Comparison of ENCODE assay signal across 14 cellular contexts in the genomic region with DNA sequence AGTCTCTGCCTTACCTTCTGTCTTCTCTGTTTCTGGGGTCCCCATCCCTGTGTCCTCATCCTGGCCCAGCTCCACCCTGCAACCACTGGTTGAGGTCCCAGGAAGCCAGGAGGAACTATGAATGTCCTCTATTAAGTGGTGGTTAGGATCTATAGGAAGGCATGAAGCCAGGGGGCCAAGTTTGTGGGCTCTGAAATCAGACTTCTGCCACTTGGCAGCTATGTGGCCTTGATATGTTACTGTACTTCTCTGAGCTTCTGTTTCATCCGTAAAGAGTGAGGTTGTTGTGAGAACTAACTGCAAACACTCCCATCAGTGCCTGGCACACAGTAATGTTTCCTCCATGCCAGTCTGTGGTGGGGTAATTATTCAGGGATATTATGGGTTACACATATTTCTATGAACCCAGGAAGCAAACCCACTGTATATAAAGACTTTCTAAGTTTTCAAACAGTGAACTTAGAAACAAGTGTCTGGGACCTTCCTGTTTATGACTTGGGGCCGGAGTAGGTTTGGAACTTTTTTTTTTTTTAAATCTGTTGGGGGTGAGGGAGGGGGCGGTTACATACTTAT. TPM values are rescaled to one million over a fixed set of nuclear protein-coding genes. Genes with fewer than 3 reads are reported as not detected.
DNase-seq lines count a peak whose midpoint lies in the region; ATAC-seq, FAIRE-seq and TF ChIP-seq lines count a peak whose summit lies in the region.
"Had no signal": no experiment of that assay in that cellular context is flagged by ENCODE, and none has a peak within 500 bp of the region (broad histone marks: within the 10 kb centered on the region; RNA-seq: fewer than 3 reads in every experiment).

No MANE protein-coding gene starts in this region.

- H3K36me3 ChIP-seq in CD8-positive, alpha-beta T cell (ENCODE audit: insufficient read depth, low read length) = no peaks in the 10 kb centered on the region
- H3K36me3 ChIP-seq: BLaER1, right lobe of liver had no signal

- no peak overlapping the region for H3K18ac ChIP-seq in H9 (ENCODE audit: insufficient read length, low read depth, low read length)

- no peak overlapping the region for H4K8ac ChIP-seq in H9 (replicated peaks; ENCODE audit: insufficient read length, low read depth, low read length)

- H2BK120ac ChIP-seq in H9 (ENCODE audit: low read depth, low read length, poor library complexity, severe bottlenecking) = no peak overlapping the region

- no peak overlapping the region for H3K14ac ChIP-seq in H9 (ENCODE audit: insufficient read depth, low read length)

- H2BK12ac ChIP-seq in H9 (ENCODE audit: insufficient read length, low read depth, low read length) = no peak overlapping the region

- no peak overlapping the region for H4K5ac ChIP-seq in H9 (ENCODE audit: insufficient read length, low read depth, low read length)

- no peak overlapping the region for H2BK5ac ChIP-seq in H9 (ENCODE audit: insufficient read length, low read length)

- no peak for TF ChIP-seq CTCF in CD8-positive, alpha-beta T cell (IDR thresholded peaks at IDR 0.05)
- TF ChIP-seq CTCF in H9 (conservative IDR thresholded peaks at IDR 0.05) (no peak), mesothelial cell of epicardium (IDR thresholded peaks at IDR 0.05; ENCODE audit: unreplicated experiment) (no peak)

- H4K20me1 ChIP-seq in H9 (ENCODE audit: control insufficient read depth, insufficient read depth, insufficient read length) = no peaks in the 10 kb centered on the region
- H4K20me1 ChIP-seq: BLaER1 had no signal

- H3K79me2 ChIP-seq in H9 (ENCODE audit: insufficient read depth, low read length) = no peaks in the 10 kb centered on the region

- H3K9me3 ChIP-seq in CD8-positive, alpha-beta T cell (ENCODE audit: low read length) = no peaks in the 10 kb centered on the region
- no peaks in the 10 kb centered on the region for H3K9me3 ChIP-seq in H9 (ENCODE audit: control insufficient read depth, low read depth, low read length)
- H3K9me3 ChIP-seq: BLaER1, right lobe of liver had no signal

- H3K27me3 ChIP-seq in CD8-positive, alpha-beta T cell (ENCODE audit: insufficient read depth, low read length) = no peaks in the 10 kb centered on the region
- H3K27me3 ChIP-seq in H9 (ENCODE audit: insufficient read depth, low read length) = no peaks in the 10 kb centered on the region
- H3K27me3 ChIP-seq: BLaER1, right lobe of liver had no signal

- H3K79me1 ChIP-seq in H9 (ENCODE audit: insufficient read depth, low read depth, low read length, poor library complexity, severe bottlenecking) = no peaks in the 10 kb centered on the region

- H3K23me2 ChIP-seq in H9 (ENCODE audit: insufficient read length, low read depth, low read length, poor library complexity, severe bottlenecking) = no peaks in the 10 kb centered on the region

- no peaks in the 10 kb centered on the region for H3K27me3 Mint-ChIP-seq in CD8-positive, alpha-beta T cell (ENCODE audit: low read depth)
- H3K27me3 Mint-ChIP-seq in H9 (ENCODE audit: low read depth) (no peaks in the 10 kb centered on the region; the same call in 1 of the 2 replicates), mesothelial cell of epicardium (ENCODE audit: low read depth) (no peaks in the 10 kb centered on the region)
- no peaks in the 10 kb centered on the region for H3K27me3 Mint-ChIP-seq in activated T-cell treated with anti-CD3 and anti-CD28 coated beads, Interleukin-2, amount 50 U/mL, for 72 hours (ENCODE audit: low read depth)

- no peaks in the 10 kb centered on the region for H3K9me3 Mint-ChIP-seq in CD8-positive, alpha-beta T cell
- peaks cover 0 to 5% of the 10 kb centered on the region in 2 experiments; a peak in 3 of 5 replicates for H3K9me3 Mint-ChIP-seq in H9
- peaks cover 0 to 2% of the 10 kb centered on the region in 2 donors for H3K9me3 Mint-ChIP-seq in activated T-cell treated with anti-CD3 and anti-CD28 coated beads, Interleukin-2, amount 50 U/mL, for 72 hours
- H3K9me3 Mint-ChIP-seq in mesothelial cell of epicardium = no peaks in the 10 kb centered on the region

- no peak overlapping the region for H3K56ac ChIP-seq in H9 (ENCODE audit: insufficient read length, low read depth, low read length)

- no peak overlapping the region for H2BK20ac ChIP-seq in H9 (ENCODE audit: low read depth, low read length, poor library complexity, severe bottlenecking)

- H3K23ac ChIP-seq in H9 (ENCODE audit: insufficient read length, low read depth, low read length) = no peak overlapping the region

- no peak overlapping the region for H2AK5ac ChIP-seq in H9 (ENCODE audit: insufficient read length, low read length)

- WGBS in H9 (ENCODE audit: extremely low coverage, insufficient read length, low lambda C conversion rate) = no CpG with 5 or more reads among the region's 3 CpGs

- no peak overlapping the region for H3K4ac ChIP-seq in H9 (ENCODE audit: low read depth, low read length)

- CTCF ChIA-PET in CD8-positive, alpha-beta T cell (lab: Charles Lee) = interaction anchor here (0.7 to 2.6 kb wide), 4 partner anchors 51 to 116 kb away, joined by 3 to 9 read pairs (median 4); no protein-coding TSS in a partner anchor

- FAIRE-seq in frontal cortex (lab: Jason Lieb, UNC) = no peak
- FAIRE-seq: bronchial epithelial cell, endothelial cell of umbilical vein, RCC 7860 had no signal

- H3K4me1 Mint-ChIP-seq in CD8-positive, alpha-beta T cell (ENCODE audit: low read depth) = peaks cover 65% of the 10 kb centered on the region
- peaks cover 16 to 40% of the 10 kb centered on the region in 2 experiments for H3K4me1 Mint-ChIP-seq in H9
- peaks cover 76% of the 10 kb centered on the region for H3K4me1 Mint-ChIP-seq in activated T-cell treated with anti-CD3 and anti-CD28 coated beads, Interleukin-2, amount 50 U/mL, for 72 hours (ENCODE audit: low read depth)
- H3K4me1 Mint-ChIP-seq in mesothelial cell of epicardium = peaks cover 30% of the 10 kb centered on the region

- no peak overlapping the region for H2AFZ ChIP-seq in H9 (ENCODE audit: low read length)

- H3K4me3 ChIP-seq in CD8-positive, alpha-beta T cell (ENCODE audit: low read depth, low read length) = no peak overlapping the region
- H3K4me3 ChIP-seq: BLaER1, right lobe of liver had no signal

- no peak overlapping the region for H3K9ac ChIP-seq in H9 (ENCODE audit: extremely low read depth, insufficient read length, low read length)
- H3K9ac ChIP-seq: BLaER1 had no signal

- peak overlapping the region; percentile 45 for H3K4me3 Mint-ChIP-seq in CD8-positive, alpha-beta T cell
- H3K4me3 Mint-ChIP-seq in H9 (no peak overlapping the region), mesothelial cell of epicardium (no peak overlapping the region)
- H3K4me3 Mint-ChIP-seq in activated T-cell treated with anti-CD3 and anti-CD28 coated beads, Interleukin-2, amount 50 U/mL, for 72 hours = peak overlapping the region; percentile 67 to 95

- H3K36me3 Mint-ChIP-seq in CD8-positive, alpha-beta T cell = peaks cover 2% of the 10 kb centered on the region
- H3K36me3 Mint-ChIP-seq in H9 (ENCODE audit: insufficient read depth in 1 of 3, low read depth in 3 of 3) = peaks cover 0 to 13% (median 10%) of the 10 kb centered on the region in 3 experiments; a peak in 5 of 7 replicates
- peaks cover 3 to 9% of the 10 kb centered on the region in 2 donors for H3K36me3 Mint-ChIP-seq in activated T-cell treated with anti-CD3 and anti-CD28 coated beads, Interleukin-2, amount 50 U/mL, for 72 hours (ENCODE audit: insufficient read depth in 2 of 2)
- H3K36me3 Mint-ChIP-seq in mesothelial cell of epicardium = no peaks in the 10 kb centered on the region

- peak overlapping the region; percentile 85 for H3K27ac Mint-ChIP-seq in CD8-positive, alpha-beta T cell
- peak overlapping the region in 2 of 3 experiments; percentile 11 to 62; a peak in 3 of 7 replicates for H3K27ac Mint-ChIP-seq in H9
- peak overlapping the region; percentile 96 for H3K27ac Mint-ChIP-seq in activated T-cell treated with anti-CD3 and anti-CD28 coated beads, Interleukin-2, amount 50 U/mL, for 72 hours
- H3K27ac Mint-ChIP-seq in mesothelial cell of epicardium = peak overlapping the region; percentile 45

- H3K4me1 ChIP-seq in CD8-positive, alpha-beta T cell (ENCODE audit: insufficient read depth, low read length) = peaks cover 50% of the 10 kb centered on the region
- H3K4me1 ChIP-seq in H9 (ENCODE audit: insufficient read depth, low read length) = peaks cover 7% of the 10 kb centered on the region; the same call in 1 of the 2 replicates

- intact Hi-C loops in CD8-positive, alpha-beta T cell (cut with DNase I, micrococcal nuclease) = loop anchor here (2.0 to 10.0 kb wide), 5 partner anchors 55 to 529 kb away; partner anchors contain the start of genes CRADD (in 1 of the 2) and PLXNC1 (in 1 of the 2)

- no peak for ATAC-seq in CD8-positive, alpha-beta T cell
- ATAC-seq in activated T-cell treated with anti-CD3 and anti-CD28 coated beads, Interleukin-2, amount 50 U/mL, for 72 hours (replicated peaks in 1 of 2) = no peak
- ATAC-seq: right lobe of liver had no signal

- no peak overlapping the region for H3T11ph ChIP-seq in H9 (ENCODE audit: low read length)

- no peak for DNase-seq in CD8-positive, alpha-beta T cell
- DNase-seq in H9 = no peak
- no peak for DNase-seq in activated T-cell treated with anti-CD3 and anti-CD28 coated beads, Interleukin-2, amount 50 U/mL, for 72 hours
- no peak for DNase-seq in mesothelial cell of epicardium (ENCODE audit: low spot score in 2 of 2, unreplicated experiment in 2 of 2)
- no peak for DNase-seq in frontal cortex (ENCODE audit: low spot score in 2 of 2)
- no peak for DNase-seq in T-helper 9 cell
- DNase-seq in cortex of kidney (lab: John Stamatoyannopoulos, UW) = no peak
- DNase-seq in GDM1 (lab: John Stamatoyannopoulos, UW) = no peak
- DNase-seq: right lobe of liver; stimulated activated CD4-positive, alpha-beta T cell treated with anti-CD3 and anti-CD28 coated beads, Interleukin-4, amount 100 ng/mL, for 4 hours had no signal

- no peak overlapping the region for H2BK15ac ChIP-seq in H9 (ENCODE audit: low read depth, low read length)

- peak overlapping the region; percentile 22 for H3K27ac ChIP-seq in CD8-positive, alpha-beta T cell (ENCODE audit: low read depth, low read length)
- no peak overlapping the region for H3K27ac ChIP-seq in H9 (ENCODE audit: insufficient read length, low read depth, low read length)
- H3K27ac ChIP-seq: BLaER1, right lobe of liver had no signal

- no peak overlapping the region for H3K4me2 ChIP-seq in H9 (ENCODE audit: insufficient read depth, insufficient read length, low read length)

- H4K91ac ChIP-seq in H9 (ENCODE audit: insufficient read length, low read depth, low read length) = no peak overlapping the region

- POLR2A ChIA-PET in CD8-positive, alpha-beta T cell (lab: Charles Lee) = interaction anchor here (0.6 to 1.3 kb wide), 5 partner anchors 15 to 253 kb away, joined by 3 to 4 read pairs (median 3); no protein-coding TSS in a partner anchor

RNA-seq across cellular contexts. Expression of gene PLXNC1, which starts 57.4 kb away (rescaled TPM):
- total RNA-seq in CD8-positive, alpha-beta T cell = 1 to 10 TPM; 6.0 to 7.7 TPM
- total RNA-seq in H9 (2021) (0.53 and 1.2 TPM in 2 replicates), mesothelial cell of epicardium (3.0 to 3.6 TPM (median 3.4 TPM) in 3 replicates), frontal cortex (81.1 TPM)
- total RNA-seq in activated T-cell treated with anti-CD3 and anti-CD28 coated beads, Interleukin-2, amount 50 U/mL, for 72 hours = 10 to 100 TPM; 11.3 to 14.1 TPM

Comparison
In these comparisons a context has a peak if more than half of its experiments do, and no peak if none do; other contexts are left out.
1. H3K27ac Mint-ChIP-seq: peak in every context shown above with its lines; median percentile 96 in activated T-cell treated with anti-CD3 and anti-CD28 coated beads, Interleukin-2, amount 50 U/mL, for 72 hours; 85 in CD8-positive, alpha-beta T cell; 45 in mesothelial cell of epicardium; 36 in H9.
2. H3K4me3 Mint-ChIP-seq: peak in CD8-positive, alpha-beta T cell (single experiment) and activated T-cell treated with anti-CD3 and anti-CD28 coated beads, Interleukin-2, amount 50 U/mL, for 72 hours (2 of 2); none in H9 (0 of 2) and mesothelial cell of epicardium (single experiment).